1 cellular context compared by ENCODE assay signal in the genomic region with DNA sequence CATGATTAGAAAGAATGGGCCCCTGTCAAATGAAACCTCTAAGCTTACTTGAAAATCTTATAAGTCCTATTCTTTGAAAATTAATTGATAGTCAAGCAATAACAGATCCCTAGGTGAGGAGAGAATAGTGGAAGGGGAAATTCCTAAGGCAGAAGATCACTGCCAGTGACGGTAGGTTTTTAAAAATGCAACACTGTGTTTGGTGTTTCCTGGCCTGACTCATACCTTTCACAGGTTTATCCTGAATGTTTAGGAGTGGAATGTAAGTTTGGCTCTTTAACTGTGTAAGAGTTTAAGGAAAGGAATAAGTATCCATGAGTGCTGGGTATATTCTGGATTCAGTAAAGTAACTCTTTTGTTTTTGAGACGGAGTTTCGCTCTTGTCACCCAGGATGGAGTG.
A peak's percentile ranks its signal among the peaks of the same experiment; 100 is the strongest.
TF ChIP-seq lines count a peak whose summit lies in the region.

No MANE protein-coding gene starts in this region.

TF ChIP-seq in HepG2, 621 proteins besides CTCF, POLR2A, EP300 and RAD21:
- 0 out of 2 replicates have a peak, but pooled peaks have one; percentile 4 for TF ChIP-seq MED1 (CRISPR knock-in tag; IDR thresholded peaks at IDR 0.05)
- TF ChIP-seq EEA1 (CRISPR knock-in tag; IDR thresholded peaks at IDR 0.05; ENCODE audit: borderline replicate concordance), result no peak
- no peak for TF ChIP-seq POGZ (CRISPR knock-in tag; IDR thresholded peaks at IDR 0.05)
